33 cellular contexts compared by ENCODE assay signal in genomic region chr3:141802316-141803077, GRCh38. TPM values are rescaled to one million over a fixed set of nuclear protein-coding genes. Genes with fewer than 3 reads are reported as not detected.
"Had no signal": no experiment of that assay in that cellular context is flagged by ENCODE, and none has a peak within 500 bp of the region (broad histone marks: within the 10 kb centered on the region; RNA-seq: fewer than 3 reads in every experiment).

No MANE protein-coding gene starts in this region.

- H3K27me3 ChIP-seq: body of pancreas, esophagus muscularis mucosa, foreskin keratinocyte, gastrocnemius medialis, heart left ventricle had no signal

- DNase-seq: activated CD4-positive, alpha-beta memory T cell treated with anti-CD3 and anti-CD28 coated beads, Interleukin-2, amount 10 ng/mL, durations not matched to agents 7 days and 5 days; activated CD4-positive, alpha-beta T cell treated with anti-CD3 and anti-CD28 coated beads for 1 hour; activated CD4-positive, alpha-beta T cell treated with anti-CD3 and anti-CD28 coated beads for 4 hours; activated CD4-positive, alpha-beta T cell treated with anti-CD3 and anti-CD28 coated beads, Interleukin-2, amount 10 ng/mL, durations not matched to agents 7 days and 5 days; activated CD4-positive, alpha-beta T cell treated with anti-CD3 and anti-CD28 coated beads, Interleukin-2, amount 50 U/mL, for 4 hours; activated CD8-positive, alpha-beta memory T cell treated with anti-CD3 and anti-CD28 coated beads, Interleukin-2, amount 50 U/mL, for 48 hours; activated gamma-delta T cell; activated naive CD4-positive, alpha-beta T cell; activated naive CD4-positive, alpha-beta T cell treated with anti-CD3 and anti-CD28 coated beads, Interleukin-2, amount 10 ng/mL, durations not matched to agents 7 days and 5 days; activated naive CD8-positive, alpha-beta T cell treated with anti-CD3 and anti-CD28 coated beads for 36 hours; activated T-cell treated with anti-CD3 and anti-CD28 coated beads for 4 hours; activated T-cell treated with anti-CD3 and anti-CD28 coated beads, Interleukin-2, amount 50 U/mL, for 24 hours; activated T-cell treated with anti-CD3 and anti-CD28 coated beads, Interleukin-2, amount 50 U/mL, for 72 hours; amniotic stem cell; anterior cingulate cortex; body of pancreas; caudate nucleus; cortex of kidney; dermis blood vessel endothelial cell; effector CD4-positive, alpha-beta T cell; effector memory CD8-positive, alpha-beta T cell; erythroblast; foreskin keratinocyte; gastrocnemius medialis; glutamatergic neuron; heart left ventricle; T-helper 2 cell had no signal

- H3K36me3 ChIP-seq: esophagus muscularis mucosa, gastrocnemius medialis, heart left ventricle had no signal

- H3K4me1 ChIP-seq: foreskin keratinocyte had no signal

- H3K9me3 ChIP-seq: body of pancreas, esophagus muscularis mucosa, gastrocnemius medialis had no signal

- ATAC-seq: activated T-cell treated with anti-CD3 and anti-CD28 coated beads, Interleukin-2, amount 50 U/mL, for 72 hours; body of pancreas; effector memory CD8-positive, alpha-beta T cell; foreskin keratinocyte; gastrocnemius medialis; heart left ventricle; WTC11 had no signal

- H3K27ac ChIP-seq: body of pancreas, esophagus muscularis mucosa, foreskin keratinocyte, gastrocnemius medialis, heart left ventricle, VCaP had no signal

- FAIRE-seq: colon had no signal

- H3K4me3 ChIP-seq: body of pancreas, esophagus muscularis mucosa, gastrocnemius medialis, heart left ventricle had no signal

RNA-seq across cellular contexts. Expression of gene GRK7, which starts 39.3 kb away (rescaled TPM):
- total RNA-seq: activated CD4-positive, alpha-beta memory T cell treated with anti-CD3 and anti-CD28 coated beads, Interleukin-2, amount 10 ng/mL, durations not matched to agents 7 days and 5 days; activated CD4-positive, alpha-beta T cell treated with anti-CD3 and anti-CD28 coated beads, Interleukin-2, amount 10 ng/mL, durations not matched to agents 7 days and 5 days; activated naive CD8-positive, alpha-beta T cell treated with anti-CD3 and anti-CD28 coated beads for 36 hours; activated T-cell treated with anti-CD3 and anti-CD28 coated beads, Interleukin-2, amount 50 U/mL, for 72 hours; body of pancreas; chondrocyte; dermis blood vessel endothelial cell; foreskin keratinocyte; T-helper 1 cell treated with Interleukin-12 subunit alpha and Interleukin-12 subunit beta and Interleukin-4 antibody, amounts not matched to agents 30 ng/mL and 1 ng/mL, for 36 hours; WTC11 had no signal
- polyA plus RNA-seq: foreskin keratinocyte had no signal
